In the genomic region with DNA sequence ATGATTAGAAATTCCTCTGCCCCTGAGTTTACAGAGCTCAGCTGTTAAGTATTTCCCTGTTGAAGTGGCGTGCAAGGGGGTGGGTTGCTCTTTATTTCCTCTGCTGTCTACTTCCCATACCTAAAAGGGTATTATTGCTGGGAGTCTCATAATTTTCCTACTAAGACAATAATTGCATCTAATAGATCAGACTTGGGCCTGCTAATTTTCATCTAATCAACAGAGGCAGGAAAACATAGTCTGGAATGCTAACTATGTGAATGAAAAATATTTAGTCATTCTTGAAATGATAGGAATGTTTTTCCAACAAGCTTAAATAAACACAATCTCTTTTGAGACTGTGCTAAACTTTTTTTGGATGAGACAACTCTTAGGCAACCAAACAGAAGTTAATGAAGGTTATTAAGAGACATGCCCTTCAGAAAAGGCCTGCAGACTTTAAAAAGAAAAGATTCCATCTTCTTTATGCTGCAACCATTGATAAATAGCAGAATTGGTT, we compare ENCODE assay signal across 10 cellular contexts.
DNase-seq lines count a peak whose midpoint lies in the region; ATAC-seq, FAIRE-seq and TF ChIP-seq lines count a peak whose summit lies in the region.
"Had no signal": no experiment of that assay in that cellular context is flagged by ENCODE, and none has a peak within 500 bp of the region (broad histone marks: within the 10 kb centered on the region; RNA-seq: fewer than 3 reads in every experiment).

No MANE protein-coding gene starts in this region.

- peak overlapping the region; percentile 32 for H3K27ac ChIP-seq in stomach smooth muscle (ENCODE audit: low read length)

- no peak for TF ChIP-seq CTCF in HFFc6 (IDR thresholded peaks at IDR 0.05)
- no peak for TF ChIP-seq CTCF in bronchial epithelial cell (IDR thresholded peaks at IDR 0.05; ENCODE audit: insufficient read depth, low read length, severe bottlenecking)

- no peak for FAIRE-seq in bronchial epithelial cell (lab: Jason Lieb, UNC)

- H3K27me3 Mint-ChIP-seq in HFFc6 (ENCODE audit: insufficient read depth) = peaks cover 56% of the 10 kb centered on the region
- H3K27me3 Mint-ChIP-seq: dendritic cell treated with granulocyte-macrophage colony-stimulating factor and Interleukin-4, amounts not matched to agents 40 ng/mL and 50 ng/mL, for 4 days had no signal

- H3K27me3 ChIP-seq in bronchial epithelial cell (ENCODE audit: control insufficient read depth, insufficient read depth, low read length) (no peaks in the 10 kb centered on the region), stomach smooth muscle (ENCODE audit: control insufficient read depth in 1 of 2, insufficient read depth in 2 of 2, low read length in 2 of 2) (no peaks in the 10 kb centered on the region)

- no peaks in the 10 kb centered on the region for H3K9me3 ChIP-seq in stomach smooth muscle (ENCODE audit: control insufficient read depth in 2 of 2, low read length in 2 of 2)

- H3K9ac ChIP-seq in stomach smooth muscle (ENCODE audit: low read length in 2 of 2) = peak overlapping the region in 1 of 2 donors; percentile 3

- peaks cover 14% of the 10 kb centered on the region for H3K4me1 ChIP-seq in stomach smooth muscle (ENCODE audit: control insufficient read depth, insufficient read depth, low read length)

- H3K36me3 ChIP-seq in bronchial epithelial cell (ENCODE audit: control insufficient read depth, insufficient read depth, low read length) = peaks cover 3% of the 10 kb centered on the region
- peaks cover 2 to 8% of the 10 kb centered on the region in 2 donors for H3K36me3 ChIP-seq in stomach smooth muscle (ENCODE audit: control insufficient read depth in 2 of 2, insufficient read depth in 2 of 2, low read length in 2 of 2)

- H3K4me3 ChIP-seq in bronchial epithelial cell (ENCODE audit: low read depth, low read length) = no peak overlapping the region
- no peak overlapping the region for H3K4me3 ChIP-seq in stomach smooth muscle (ENCODE audit: low read length in 2 of 2)

- peaks cover 13% of the 10 kb centered on the region; the same call in 1 of the 2 replicates for H3K9me3 Mint-ChIP-seq in HFFc6

- peak overlapping the region; percentile 96 for H3K27ac Mint-ChIP-seq in HFFc6
- H3K27ac Mint-ChIP-seq: dendritic cell treated with granulocyte-macrophage colony-stimulating factor and Interleukin-4, amounts not matched to agents 40 ng/mL and 50 ng/mL, for 4 days had no signal

- DNase-seq in HFFc6 (peak; percentile 83), bronchial epithelial cell (ENCODE audit: low read depth) (peak; percentile 69), iris pigment epithelial cell (ENCODE audit: low read depth) (peak; percentile 89), NOMO-1 (lab: John Stamatoyannopoulos, UW; ENCODE audit: unreplicated experiment in 2 of 2) (no peak), iPS-NIHi11 (ENCODE audit: low spot score) (no peak)
- DNase-seq: NCI-H2171 had no signal

- H3K4me1 Mint-ChIP-seq in HFFc6 (ENCODE audit: low read depth) = peaks cover 100% of the 10 kb centered on the region

- H3K36me3 Mint-ChIP-seq in HFFc6 (ENCODE audit: low read depth) = peaks cover 78% of the 10 kb centered on the region

- no peak for ATAC-seq in GM19467 (IDR thresholded peaks at IDR 0.05; ENCODE audit: unreplicated experiment)
- no peak for ATAC-seq in HG03457 (IDR thresholded peaks at IDR 0.05; ENCODE audit: unreplicated experiment)

- peak overlapping the region; percentile 70 for H3K4me3 Mint-ChIP-seq in HFFc6
- H3K4me3 Mint-ChIP-seq: dendritic cell treated with granulocyte-macrophage colony-stimulating factor and Interleukin-4, amounts not matched to agents 40 ng/mL and 50 ng/mL, for 4 days had no signal

Comparison
In these comparisons a context has a peak if more than half of its experiments do, and no peak if none do; other contexts are left out.
1. DNase-seq: peak in HFFc6 (single experiment), bronchial epithelial cell (single experiment) and iris pigment epithelial cell (single experiment); none in NOMO-1 (0 of 2) and iPS-NIHi11 (single experiment).